ENCODE assay signal across 8 cellular contexts in genomic region chr5:122846051-122846567, GRCh38.
DNase-seq lines count a peak whose midpoint lies in the region; ATAC-seq and FAIRE-seq lines count a peak whose summit lies in the region.

No MANE protein-coding gene starts in this region.

- H3K27me3 ChIP-seq in BLaER1 treated with 17β-estradiol and CSF1 and Interleukin-3, amounts not matched to agents 10 nM and 100 nM: peaks cover 0 to 37% (median 31%) of the 10 kb centered on the region in 11 experiments; a peak in 12 of 22 replicates

- H3K36me3 ChIP-seq in BLaER1 treated with 17β-estradiol and CSF1 and Interleukin-3, amounts not matched to agents 10 nM and 100 nM: peaks cover 0 to 15% (median 0%) of the 10 kb centered on the region in 11 experiments; a peak in 3 of 22 replicates

- no peaks in the 10 kb centered on the region; a peak in 1 of 22 replicates for H4K20me1 ChIP-seq in BLaER1 treated with 17β-estradiol and CSF1 and Interleukin-3, amounts not matched to agents 10 nM and 100 nM

- no peak overlapping the region for H3K27ac Mint-ChIP-seq in activated naive CD8-positive, alpha-beta T cell treated with anti-CD3 and anti-CD28 coated beads, Interleukin-2, amount 50 U/mL, for 24 hours
- H3K27ac Mint-ChIP-seq in stimulated activated memory B cell treated with anti-CD40 and anti-IgM and Interleukin-4, amounts not matched to agents 10 μg/mL and 1 μg/mL and 100 μg/mL, for 72 hours: peak overlapping the region; percentile 73

- FAIRE-seq in HTR-8/SVneo (lab: Jason Lieb, UNC): no peak

- no peak for ATAC-seq in activated naive CD8-positive, alpha-beta T cell treated with anti-CD3 and anti-CD28 coated beads, Interleukin-2, amount 50 U/mL, for 24 hours
- ATAC-seq in stimulated activated memory B cell treated with anti-CD40 and anti-IgM and Interleukin-4, amounts not matched to agents 10 μg/mL and 1 μg/mL and 100 μg/mL, for 72 hours: no peak
- ATAC-seq in HG02642 (IDR thresholded peaks at IDR 0.05; ENCODE audit: poor library complexity, unreplicated experiment) (no peak), HG03045 (IDR thresholded peaks at IDR 0.05; ENCODE audit: unreplicated experiment) (no peak)

- peak overlapping the region; percentile 73 to 91 (median 77); a peak in 17 of 22 replicates for H3K27ac ChIP-seq in BLaER1 treated with 17β-estradiol and CSF1 and Interleukin-3, amounts not matched to agents 10 nM and 100 nM

- H3K9me3 Mint-ChIP-seq in activated naive CD8-positive, alpha-beta T cell treated with anti-CD3 and anti-CD28 coated beads, Interleukin-2, amount 50 U/mL, for 24 hours: no peaks in the 10 kb centered on the region
- H3K9me3 Mint-ChIP-seq in stimulated activated memory B cell treated with anti-CD40 and anti-IgM and Interleukin-4, amounts not matched to agents 10 μg/mL and 1 μg/mL and 100 μg/mL, for 72 hours: no peaks in the 10 kb centered on the region

- H3K4me3 Mint-ChIP-seq in activated naive CD8-positive, alpha-beta T cell treated with anti-CD3 and anti-CD28 coated beads, Interleukin-2, amount 50 U/mL, for 24 hours: peak overlapping the region; percentile 68
- H3K4me3 Mint-ChIP-seq in stimulated activated memory B cell treated with anti-CD40 and anti-IgM and Interleukin-4, amounts not matched to agents 10 μg/mL and 1 μg/mL and 100 μg/mL, for 72 hours: peak overlapping the region; percentile 83

- peak overlapping the region; percentile 76 to 92 (median 84) for H3K9ac ChIP-seq in BLaER1 treated with 17β-estradiol and CSF1 and Interleukin-3, amounts not matched to agents 10 nM and 100 nM

- peaks cover 17% of the 10 kb centered on the region for H3K4me1 Mint-ChIP-seq in activated naive CD8-positive, alpha-beta T cell treated with anti-CD3 and anti-CD28 coated beads, Interleukin-2, amount 50 U/mL, for 24 hours
- H3K4me1 Mint-ChIP-seq in stimulated activated memory B cell treated with anti-CD40 and anti-IgM and Interleukin-4, amounts not matched to agents 10 μg/mL and 1 μg/mL and 100 μg/mL, for 72 hours: peaks cover 44% of the 10 kb centered on the region

- H3K9me3 ChIP-seq in BLaER1 treated with 17β-estradiol and CSF1 and Interleukin-3, amounts not matched to agents 10 nM and 100 nM (replicated peaks in 1 of 11): peaks cover 0 to 11% (median 0%) of the 10 kb centered on the region in 11 experiments; a peak in 6 of 22 replicates
- no peaks in the 10 kb centered on the region for H3K9me3 ChIP-seq in iPS-18c (ENCODE audit: control insufficient read depth, insufficient read depth, low read length)

- H3K4me2 ChIP-seq in BLaER1 treated with 17β-estradiol and CSF1 and Interleukin-3, amounts not matched to agents 10 nM and 100 nM: peak overlapping the region; percentile 84 to 95 (median 90)

- no peaks in the 10 kb centered on the region for H3K36me3 Mint-ChIP-seq in activated naive CD8-positive, alpha-beta T cell treated with anti-CD3 and anti-CD28 coated beads, Interleukin-2, amount 50 U/mL, for 24 hours (ENCODE audit: low read depth)
- no peaks in the 10 kb centered on the region for H3K36me3 Mint-ChIP-seq in stimulated activated memory B cell treated with anti-CD40 and anti-IgM and Interleukin-4, amounts not matched to agents 10 μg/mL and 1 μg/mL and 100 μg/mL, for 72 hours

- peak overlapping the region; percentile 75 to 88 (median 83) for H3K4me3 ChIP-seq in BLaER1 treated with 17β-estradiol and CSF1 and Interleukin-3, amounts not matched to agents 10 nM and 100 nM
- peak overlapping the region; percentile 85 for H3K4me3 ChIP-seq in iPS-18c (ENCODE audit: insufficient read depth, low read depth, low read length)

- peak; percentile 39 for DNase-seq in HTR-8/SVneo (ENCODE audit: insufficient read length, low spot score)
- DNase-seq in activated naive CD8-positive, alpha-beta T cell treated with anti-CD3 and anti-CD28 coated beads, Interleukin-2, amount 50 U/mL, for 24 hours: no peak
- no peak for DNase-seq in NCI-H1694 treated with DMSO at 0.1 percent for 48 hours (lab: John Stamatoyannopoulos, UW)

- peaks cover 19 to 80% (median 28%) of the 10 kb centered on the region in 10 experiments; a peak in 19 of 20 replicates for H3K4me1 ChIP-seq in BLaER1 treated with 17β-estradiol and CSF1 and Interleukin-3, amounts not matched to agents 10 nM and 100 nM

- peaks cover 6% of the 10 kb centered on the region for H3K27me3 Mint-ChIP-seq in activated naive CD8-positive, alpha-beta T cell treated with anti-CD3 and anti-CD28 coated beads, Interleukin-2, amount 50 U/mL, for 24 hours
- H3K27me3 Mint-ChIP-seq in stimulated activated memory B cell treated with anti-CD40 and anti-IgM and Interleukin-4, amounts not matched to agents 10 μg/mL and 1 μg/mL and 100 μg/mL, for 72 hours: no peaks in the 10 kb centered on the region
